Comparison of ENCODE assay signal across 24 cellular contexts in genomic region chr15:95663156-95663831, GRCh38.
DNase-seq lines count a peak whose midpoint lies in the region; ATAC-seq, FAIRE-seq and TF ChIP-seq lines count a peak whose summit lies in the region.
"Had no signal": no experiment of that assay in that cellular context is flagged by ENCODE, and none has a peak within 500 bp of the region (broad histone marks: within the 10 kb centered on the region; RNA-seq: fewer than 3 reads in every experiment).

No MANE protein-coding gene starts in this region.

- ATAC-seq in activated CD8-positive, alpha-beta T cell treated with anti-CD3 and anti-CD28 coated beads, Interleukin-2, amount 10 ng/mL, durations not matched to agents 7 days and 5 days: no peak
- ATAC-seq: activated CD4-positive, CD25-positive, alpha-beta regulatory T cell treated with anti-CD3 and anti-CD28 coated beads, Interleukin-2, amount 50 U/mL, for 24 hours; activated naive CD4-positive, alpha-beta T cell treated with anti-CD3 and anti-CD28 coated beads, Interleukin-2, amount 50 U/mL, for 72 hours; pancreas; sciatic nerve; stimulated activated effector memory CD8-positive, alpha-beta T cell treated with anti-CD3 and anti-CD28 coated beads, Interleukin-12 subunit alpha, Interleukin-12 subunit beta, amount 100 ng/mL, for 72 hours had no signal

- no peak overlapping the region for H3K27ac Mint-ChIP-seq in activated CD8-positive, alpha-beta T cell treated with anti-CD3 and anti-CD28 coated beads, Interleukin-2, amount 10 ng/mL, durations not matched to agents 7 days and 5 days
- no peak overlapping the region for H3K27ac Mint-ChIP-seq in activated T-helper 1 cell treated with anti-CD3 and anti-CD28 coated beads, Interleukin-12 subunit alpha, Interleukin-12 subunit beta, Interleukin-2, Interleukin-4 antibody, amounts not matched to agents 30 ng/mL and 10 ng/mL and 1 ng/mL, durations not matched to agents 14 hours and 24 hours and 36 hours
- H3K27ac Mint-ChIP-seq: CD4-positive, CD25-positive, alpha-beta regulatory T cell; endodermal cell; memory B cell; naive B cell; stimulated activated effector memory CD8-positive, alpha-beta T cell treated with anti-CD3 and anti-CD28 coated beads, Interleukin-12 subunit alpha, Interleukin-12 subunit beta, amount 100 ng/mL, for 72 hours had no signal

- CTCF ChIA-PET in AG04449 (lab: Yijun Ruan, JAX): no interaction called here
- CTCF ChIA-PET in activated CD8-positive, alpha-beta T cell treated with anti-CD3 and anti-CD28 coated beads, Interleukin-2, amount 10 ng/mL, durations not matched to agents 7 days and 5 days (lab: Charles Lee): no interaction called here

- no peak for TF ChIP-seq CTCF in AG04449 (IDR thresholded peaks at IDR 0.05; ENCODE audit: insufficient read depth, low read length, missing control alignments)
- no peak for TF ChIP-seq CTCF in bronchial epithelial cell (IDR thresholded peaks at IDR 0.05; ENCODE audit: insufficient read depth, low read length, severe bottlenecking)
- TF ChIP-seq CTCF in foreskin fibroblast (IDR thresholded peaks at IDR 0.05; ENCODE audit: low read depth, low read length): no peak

- no peaks in the 10 kb centered on the region for H3K36me3 Mint-ChIP-seq in activated CD8-positive, alpha-beta T cell treated with anti-CD3 and anti-CD28 coated beads, Interleukin-2, amount 10 ng/mL, durations not matched to agents 7 days and 5 days (ENCODE audit: low read depth)
- H3K36me3 Mint-ChIP-seq in activated T-helper 1 cell treated with anti-CD3 and anti-CD28 coated beads, Interleukin-12 subunit alpha, Interleukin-12 subunit beta, Interleukin-2, Interleukin-4 antibody, amounts not matched to agents 30 ng/mL and 10 ng/mL and 1 ng/mL, durations not matched to agents 14 hours and 24 hours and 36 hours (ENCODE audit: low read depth): no peaks in the 10 kb centered on the region
- H3K36me3 Mint-ChIP-seq: CD4-positive, CD25-positive, alpha-beta regulatory T cell; memory B cell; naive B cell had no signal

- H3K27me3 Mint-ChIP-seq in activated CD8-positive, alpha-beta T cell treated with anti-CD3 and anti-CD28 coated beads, Interleukin-2, amount 10 ng/mL, durations not matched to agents 7 days and 5 days (ENCODE audit: low read depth): peaks cover 27% of the 10 kb centered on the region
- H3K27me3 Mint-ChIP-seq in activated T-helper 1 cell treated with anti-CD3 and anti-CD28 coated beads, Interleukin-12 subunit alpha, Interleukin-12 subunit beta, Interleukin-2, Interleukin-4 antibody, amounts not matched to agents 30 ng/mL and 10 ng/mL and 1 ng/mL, durations not matched to agents 14 hours and 24 hours and 36 hours (ENCODE audit: insufficient read depth): peaks cover 4% of the 10 kb centered on the region
- H3K27me3 Mint-ChIP-seq: naive B cell had no signal

- peak; percentile 62 for FAIRE-seq in bronchial epithelial cell (lab: Jason Lieb, UNC)
- FAIRE-seq: frontal cortex, GM12892, HTR-8/SVneo, pancreas had no signal

- no peak overlapping the region for H3K4me3 ChIP-seq in AG04449 (ENCODE audit: low read depth, low read length)
- no peak overlapping the region for H3K4me3 ChIP-seq in bronchial epithelial cell (ENCODE audit: low read depth, low read length)
- no peak overlapping the region for H3K4me3 ChIP-seq in foreskin fibroblast (ENCODE audit: low read depth in 1 of 2, low read length in 2 of 2)
- H3K4me3 ChIP-seq: colonic mucosa, pancreas had no signal

- H3K4me1 Mint-ChIP-seq in activated CD8-positive, alpha-beta T cell treated with anti-CD3 and anti-CD28 coated beads, Interleukin-2, amount 10 ng/mL, durations not matched to agents 7 days and 5 days (ENCODE audit: low read depth): no peaks in the 10 kb centered on the region
- peaks cover 6% of the 10 kb centered on the region for H3K4me1 Mint-ChIP-seq in activated T-helper 1 cell treated with anti-CD3 and anti-CD28 coated beads, Interleukin-12 subunit alpha, Interleukin-12 subunit beta, Interleukin-2, Interleukin-4 antibody, amounts not matched to agents 30 ng/mL and 10 ng/mL and 1 ng/mL, durations not matched to agents 14 hours and 24 hours and 36 hours (ENCODE audit: low read depth)
- H3K4me1 Mint-ChIP-seq: memory B cell; naive B cell; stimulated activated effector memory CD8-positive, alpha-beta T cell treated with anti-CD3 and anti-CD28 coated beads, Interleukin-12 subunit alpha, Interleukin-12 subunit beta, amount 100 ng/mL, for 72 hours had no signal

- H3K27me3 ChIP-seq in bronchial epithelial cell (ENCODE audit: control insufficient read depth, insufficient read depth, low read length): no peaks in the 10 kb centered on the region
- H3K27me3 ChIP-seq: colonic mucosa, pancreas had no signal

- H3K9me3 Mint-ChIP-seq in activated CD8-positive, alpha-beta T cell treated with anti-CD3 and anti-CD28 coated beads, Interleukin-2, amount 10 ng/mL, durations not matched to agents 7 days and 5 days (ENCODE audit: insufficient read depth): no peaks in the 10 kb centered on the region
- no peaks in the 10 kb centered on the region for H3K9me3 Mint-ChIP-seq in activated T-helper 1 cell treated with anti-CD3 and anti-CD28 coated beads, Interleukin-12 subunit alpha, Interleukin-12 subunit beta, Interleukin-2, Interleukin-4 antibody, amounts not matched to agents 30 ng/mL and 10 ng/mL and 1 ng/mL, durations not matched to agents 14 hours and 24 hours and 36 hours
- H3K9me3 Mint-ChIP-seq: activated naive CD4-positive, alpha-beta T cell treated with anti-CD3 and anti-CD28 coated beads, Interleukin-2, amount 50 U/mL, for 72 hours; endodermal cell; stimulated activated effector memory CD8-positive, alpha-beta T cell treated with anti-CD3 and anti-CD28 coated beads, Interleukin-12 subunit alpha, Interleukin-12 subunit beta, amount 100 ng/mL, for 72 hours had no signal

- POLR2A ChIA-PET in AG04449 (lab: Yijun Ruan, JAX): no interaction called here
- POLR2A ChIA-PET in activated CD8-positive, alpha-beta T cell treated with anti-CD3 and anti-CD28 coated beads, Interleukin-2, amount 10 ng/mL, durations not matched to agents 7 days and 5 days (lab: Charles Lee): no interaction called here

- no peak overlapping the region for H3K4me3 Mint-ChIP-seq in activated CD8-positive, alpha-beta T cell treated with anti-CD3 and anti-CD28 coated beads, Interleukin-2, amount 10 ng/mL, durations not matched to agents 7 days and 5 days
- H3K4me3 Mint-ChIP-seq in activated T-helper 1 cell treated with anti-CD3 and anti-CD28 coated beads, Interleukin-12 subunit alpha, Interleukin-12 subunit beta, Interleukin-2, Interleukin-4 antibody, amounts not matched to agents 30 ng/mL and 10 ng/mL and 1 ng/mL, durations not matched to agents 14 hours and 24 hours and 36 hours: no peak overlapping the region
- H3K4me3 Mint-ChIP-seq: CD4-positive, CD25-positive, alpha-beta regulatory T cell; endodermal cell; memory B cell; naive B cell; stimulated activated effector memory CD8-positive, alpha-beta T cell treated with anti-CD3 and anti-CD28 coated beads, Interleukin-12 subunit alpha, Interleukin-12 subunit beta, amount 100 ng/mL, for 72 hours had no signal

- DNase-seq in AG04449 (ENCODE audit: low read depth, low spot score) (peak; percentile 29), HCEC 1CT (peak; percentile 5), bronchial epithelial cell (ENCODE audit: low read depth) (peak; percentile 10), foreskin fibroblast (peak; percentile 66 to 88), GM19240 (ENCODE audit: insufficient read length, low spot score) (no peak), DMS53 treated with DMSO at 0.1 percent for 48 hours (lab: John Stamatoyannopoulos, UW; ENCODE audit: unreplicated experiment) (no peak)
- DNase-seq in activated CD8-positive, alpha-beta T cell treated with anti-CD3 and anti-CD28 coated beads, Interleukin-2, amount 10 ng/mL, durations not matched to agents 7 days and 5 days: no peak
- no peak for DNase-seq in activated T-helper 1 cell treated with anti-CD3 and anti-CD28 coated beads, Interleukin-12 subunit alpha, Interleukin-12 subunit beta, Interleukin-2, Interleukin-4 antibody, amounts not matched to agents 30 ng/mL and 10 ng/mL and 1 ng/mL, durations not matched to agents 14 hours and 24 hours and 36 hours (ENCODE audit: low spot score)
- DNase-seq: CD4-positive, CD25-positive, alpha-beta regulatory T cell; colonic mucosa; endodermal cell; naive B cell; NCI-H1417 treated with DMSO at 0.1 percent for 48 hours; NCI-H69; pancreas; SW 1271 had no signal

- intact Hi-C loops in activated T-helper 1 cell treated with anti-CD3 and anti-CD28 coated beads, Interleukin-12 subunit alpha, Interleukin-12 subunit beta, Interleukin-2, Interleukin-4 antibody, amounts not matched to agents 30 ng/mL and 10 ng/mL and 1 ng/mL, durations not matched to agents 14 hours and 24 hours and 36 hours (cut with micrococcal nuclease): no loop called here

- H3K36me3 ChIP-seq in bronchial epithelial cell (ENCODE audit: control insufficient read depth, insufficient read depth, low read length): no peaks in the 10 kb centered on the region
- H3K36me3 ChIP-seq: colonic mucosa, pancreas had no signal

Comparison
In these comparisons a context has a peak if more than half of its experiments do, and no peak if none do; other contexts are left out.
1. DNase-seq: peak in AG04449 (single experiment), HCEC 1CT (single experiment), bronchial epithelial cell (single experiment) and foreskin fibroblast (2 of 2); none in GM19240 (single experiment), activated CD8-positive, alpha-beta T cell treated with anti-CD3 and anti-CD28 coated beads, Interleukin-2, amount 10 ng/mL, durations not matched to agents 7 days and 5 days (single experiment), DMS53 treated with DMSO at 0.1 percent for 48 hours (single experiment) and activated T-helper 1 cell treated with anti-CD3 and anti-CD28 coated beads, Interleukin-12 subunit alpha, Interleukin-12 subunit beta, Interleukin-2, Interleukin-4 antibody, amounts not matched to agents 30 ng/mL and 10 ng/mL and 1 ng/mL, durations not matched to agents 14 hours and 24 hours and 36 hours (single experiment).